13 cellular contexts compared by ENCODE assay signal in the genomic region with DNA sequence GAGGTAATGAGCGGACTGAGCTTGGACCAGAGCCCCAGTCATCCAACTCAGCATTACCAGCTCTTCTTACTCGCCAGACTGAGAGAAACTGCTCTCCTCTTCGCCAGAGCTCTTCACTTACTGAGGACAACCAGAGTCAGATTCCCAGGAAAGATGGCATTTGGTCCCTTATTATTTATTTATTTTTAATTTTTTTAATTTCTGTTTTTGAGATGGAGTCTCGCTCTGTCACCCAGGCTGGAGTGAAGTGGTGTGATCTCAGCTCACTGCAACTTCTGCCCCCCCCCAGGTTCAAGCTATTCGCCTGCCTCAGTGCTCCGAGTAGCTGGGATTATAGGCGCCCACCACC. TPM values are rescaled to one million over a fixed set of nuclear protein-coding genes. Genes with fewer than 3 reads are reported as not detected.
DNase-seq lines count a peak whose midpoint lies in the region; ATAC-seq and TF ChIP-seq lines count a peak whose summit lies in the region.
"Had no signal": no experiment of that assay in that cellular context is flagged by ENCODE, and none has a peak within 500 bp of the region (broad histone marks: within the 10 kb centered on the region; RNA-seq: fewer than 3 reads in every experiment).

No MANE protein-coding gene starts in this region.

- POLR2A ChIA-PET in CD4-positive, alpha-beta T cell (lab: Charles Lee), result no interaction called here
- POLR2A ChIA-PET in Caco-2 (lab: Charles Lee), result interaction anchor here (0.9 kb wide), 1 partner anchor 23 kb away, joined by 4 read pairs; a partner anchor contains a TSS

- no peaks in the 10 kb centered on the region for H3K27me3 Mint-ChIP-seq in CD4-positive, alpha-beta T cell
- H3K27me3 Mint-ChIP-seq in endothelial cell (ENCODE audit: unreplicated experiment) (peaks cover 3% of the 10 kb centered on the region), Caco-2 (ENCODE audit: insufficient read depth, unreplicated experiment) (no peaks in the 10 kb centered on the region)
- H3K27me3 Mint-ChIP-seq in stimulated activated memory B cell treated with anti-CD40 and anti-IgM and Interleukin-4, amounts not matched to agents 10 μg/mL and 1 μg/mL and 100 μg/mL, for 72 hours, result no peaks in the 10 kb centered on the region

- H3K9me3 Mint-ChIP-seq in CD4-positive, alpha-beta T cell, result no peaks in the 10 kb centered on the region
- no peaks in the 10 kb centered on the region for H3K9me3 Mint-ChIP-seq in endothelial cell (ENCODE audit: unreplicated experiment)
- H3K9me3 Mint-ChIP-seq in stimulated activated memory B cell treated with anti-CD40 and anti-IgM and Interleukin-4, amounts not matched to agents 10 μg/mL and 1 μg/mL and 100 μg/mL, for 72 hours, result no peaks in the 10 kb centered on the region
- H3K9me3 Mint-ChIP-seq in Caco-2 (ENCODE audit: unreplicated experiment), result no peaks in the 10 kb centered on the region
- H3K9me3 Mint-ChIP-seq: activated CD4-positive, alpha-beta T cell treated with anti-CD3 and anti-CD28 coated beads, Interleukin-2, amount 10 ng/mL, durations not matched to agents 24 days and 14 days; activated naive CD4-positive, alpha-beta T cell treated with anti-CD3 and anti-CD28 coated beads for 36 hours; stimulated activated effector memory CD8-positive, alpha-beta T cell treated with anti-CD3 and anti-CD28 coated beads, Interleukin-12 subunit alpha, Interleukin-12 subunit beta, amount 100 ng/mL, for 72 hours had no signal

- CTCF ChIA-PET in CD4-positive, alpha-beta T cell (lab: Charles Lee), result interaction anchor here (0.7 to 1.2 kb wide), 5 partner anchors 9 to 404 kb away, joined by 3 to 6 read pairs (median 4); no protein-coding TSS in a partner anchor
- CTCF ChIA-PET in Caco-2 (lab: Charles Lee), result interaction anchor here (0.5 to 1.6 kb wide), 9 partner anchors 12 to 710 kb away, joined by 3 to 14 read pairs (median 4); a partner anchor contains a TSS

- no peaks in the 10 kb centered on the region for H3K9me3 ChIP-seq in CD4-positive, alpha-beta T cell (ENCODE audit: control insufficient read depth, low read length)
- H3K9me3 ChIP-seq in Caco-2, result no peaks in the 10 kb centered on the region
- H3K9me3 ChIP-seq: pancreas had no signal

- H3K36me3 Mint-ChIP-seq in CD4-positive, alpha-beta T cell (ENCODE audit: low read depth), result peaks cover 11% of the 10 kb centered on the region
- no peaks in the 10 kb centered on the region for H3K36me3 Mint-ChIP-seq in endothelial cell (ENCODE audit: low read depth, unreplicated experiment)
- peaks cover 86% of the 10 kb centered on the region for H3K36me3 Mint-ChIP-seq in stimulated activated memory B cell treated with anti-CD40 and anti-IgM and Interleukin-4, amounts not matched to agents 10 μg/mL and 1 μg/mL and 100 μg/mL, for 72 hours
- no peaks in the 10 kb centered on the region for H3K36me3 Mint-ChIP-seq in Caco-2 (ENCODE audit: insufficient read depth, unreplicated experiment)

- no peaks in the 10 kb centered on the region for H3K27me3 ChIP-seq in CD4-positive, alpha-beta T cell (ENCODE audit: control insufficient read depth, insufficient read depth, low read length)
- H3K27me3 ChIP-seq in Caco-2 (replicated peaks; ENCODE audit: control insufficient read depth, insufficient read depth, low read length), result no peaks in the 10 kb centered on the region
- H3K27me3 ChIP-seq: pancreas had no signal

- no peak for DNase-seq in CD4-positive, alpha-beta T cell
- DNase-seq in endothelial cell (ENCODE audit: low spot score) (no peak), HT-29 (ENCODE audit: low spot score) (no peak), NCI-H1417 treated with DMSO at 0.1 percent for 48 hours (lab: John Stamatoyannopoulos, UW) (no peak), Caco-2 (no peak)
- DNase-seq: SIG-M5 had no signal

- H3K27ac Mint-ChIP-seq in CD4-positive, alpha-beta T cell, result no peak overlapping the region
- H3K27ac Mint-ChIP-seq in endothelial cell (ENCODE audit: unreplicated experiment) (no peak overlapping the region), Caco-2 (ENCODE audit: unreplicated experiment) (no peak overlapping the region)
- peak overlapping the region; percentile 81 for H3K27ac Mint-ChIP-seq in stimulated activated memory B cell treated with anti-CD40 and anti-IgM and Interleukin-4, amounts not matched to agents 10 μg/mL and 1 μg/mL and 100 μg/mL, for 72 hours
- H3K27ac Mint-ChIP-seq: activated CD4-positive, alpha-beta T cell treated with anti-CD3 and anti-CD28 coated beads, Interleukin-2, amount 10 ng/mL, durations not matched to agents 24 days and 14 days; activated naive CD4-positive, alpha-beta T cell treated with anti-CD3 and anti-CD28 coated beads for 36 hours had no signal

- no peak for ATAC-seq in CD4-positive, alpha-beta T cell (ENCODE audit: poor library complexity)
- no peak for ATAC-seq in stimulated activated memory B cell treated with anti-CD40 and anti-IgM and Interleukin-4, amounts not matched to agents 10 μg/mL and 1 μg/mL and 100 μg/mL, for 72 hours

- BruUV-seq in Caco-2 (replicated peaks; lab: Mats Ljungman, UMichigan), result no TSS peak

- intact Hi-C loops in CD4-positive, alpha-beta T cell (cut with DNase I, micrococcal nuclease), result loop anchor here in 1 of 2 experiments (5.0 kb wide), 1 partner anchor 397 kb away; no protein-coding TSS in a partner anchor
- intact Hi-C loops in Caco-2 (cut with micrococcal nuclease; ENCODE audit: unreplicated experiment), result loop anchor here (2.0 to 10.0 kb wide), 3 partner anchors 36 to 404 kb away; no protein-coding TSS in a partner anchor

- no peaks in the 10 kb centered on the region for H3K36me3 ChIP-seq in Caco-2 (ENCODE audit: control insufficient read depth, insufficient read depth, low read length)
- H3K36me3 ChIP-seq: pancreas, WERI-Rb-1 had no signal

- no peak overlapping the region for H3K4me3 ChIP-seq in Caco-2 (ENCODE audit: low read depth, low read length)

- no peak overlapping the region for H3K27ac ChIP-seq in CD4-positive, alpha-beta T cell (ENCODE audit: low read depth, low read length)
- H3K27ac ChIP-seq: WERI-Rb-1 had no signal

- peaks cover 4% of the 10 kb centered on the region for H3K4me1 Mint-ChIP-seq in CD4-positive, alpha-beta T cell (ENCODE audit: low read depth)
- H3K4me1 Mint-ChIP-seq in endothelial cell (ENCODE audit: unreplicated experiment) (no peaks in the 10 kb centered on the region), Caco-2 (ENCODE audit: low read depth, unreplicated experiment) (peaks cover 7% of the 10 kb centered on the region)
- H3K4me1 Mint-ChIP-seq in stimulated activated memory B cell treated with anti-CD40 and anti-IgM and Interleukin-4, amounts not matched to agents 10 μg/mL and 1 μg/mL and 100 μg/mL, for 72 hours, result peaks cover 65% of the 10 kb centered on the region

- no peak overlapping the region for H3K4me3 Mint-ChIP-seq in CD4-positive, alpha-beta T cell
- H3K4me3 Mint-ChIP-seq in endothelial cell (ENCODE audit: unreplicated experiment) (no peak overlapping the region), Caco-2 (ENCODE audit: unreplicated experiment) (no peak overlapping the region)
- H3K4me3 Mint-ChIP-seq in stimulated activated memory B cell treated with anti-CD40 and anti-IgM and Interleukin-4, amounts not matched to agents 10 μg/mL and 1 μg/mL and 100 μg/mL, for 72 hours, result no peak overlapping the region
- H3K4me3 Mint-ChIP-seq: activated CD4-positive, alpha-beta T cell treated with anti-CD3 and anti-CD28 coated beads, Interleukin-2, amount 10 ng/mL, durations not matched to agents 24 days and 14 days; activated naive CD4-positive, alpha-beta T cell treated with anti-CD3 and anti-CD28 coated beads for 36 hours; stimulated activated effector memory CD8-positive, alpha-beta T cell treated with anti-CD3 and anti-CD28 coated beads, Interleukin-12 subunit alpha, Interleukin-12 subunit beta, amount 100 ng/mL, for 72 hours had no signal

- peaks cover 32% of the 10 kb centered on the region for H3K4me1 ChIP-seq in Caco-2

- peak; percentile 8 for TF ChIP-seq CTCF in CD4-positive, alpha-beta T cell (IDR thresholded peaks at IDR 0.05)
- peak; percentile 11; the same call in 1 of the 2 replicates for TF ChIP-seq CTCF in LNCAP (IDR thresholded peaks at IDR 0.05)
- peak; percentile 13 for TF ChIP-seq CTCF in endothelial cell (IDR thresholded peaks at IDR 0.05; ENCODE audit: unreplicated experiment)
- no peak for TF ChIP-seq CTCF in Caco-2 (IDR thresholded peaks at IDR 0.05; ENCODE audit: insufficient read depth in 1 of 2, low read depth in 1 of 2, low read length in 1 of 2, severe bottlenecking in 1 of 2, unreplicated experiment in 1 of 2)

RNA-seq across cellular contexts. Expression of a gene that starts 23.3 kb away (rescaled TPM):
- total RNA-seq in CD4-positive, alpha-beta T cell, result 1 to 10 TPM; 5.8 to 7.2 TPM
- total RNA-seq in endothelial cell (ENCODE audit: unreplicated experiment) (37.9 TPM), Caco-2 (2022) (23.0 and 23.7 TPM in 2 replicates)
- 47.7 and 54.8 TPM in 2 replicates for total RNA-seq in HT-29 (2014; rRNA removed; shearing (Covaris generic))

RNA-seq across cellular contexts. Expression of a gene that starts 25.4 kb away (rescaled TPM):
- total RNA-seq in CD4-positive, alpha-beta T cell, result 10 to 100 TPM; 21.7 to 22.7 TPM
- total RNA-seq in endothelial cell (ENCODE audit: unreplicated experiment) (58.1 TPM), Caco-2 (2022) (27.0 and 27.9 TPM in 2 replicates)
- total RNA-seq in HT-29 (2014; rRNA removed; shearing (Covaris generic)), result 12.7 and 13.5 TPM in 2 replicates

RNA-seq across cellular contexts. Expression of a gene that starts 42.0 kb away (rescaled TPM):
- 1 to 10 TPM; 2.4 to 3.0 TPM for total RNA-seq in CD4-positive, alpha-beta T cell
- total RNA-seq in endothelial cell (ENCODE audit: unreplicated experiment) (0.13 TPM), Caco-2 (2022) (0.27 and 0.37 TPM in 2 replicates)
- total RNA-seq in HT-29 (2014; rRNA removed; shearing (Covaris generic)), result not detected in 2 replicates

Comparison
In these comparisons a context has a peak if more than half of its experiments do, and no peak if none do; other contexts are left out.
1. CTCF ChIP-seq: peak in CD4-positive, alpha-beta T cell (single experiment), LNCAP (single experiment) and endothelial cell (single experiment); none in Caco-2 (0 of 2).